1 cellular context compared by ENCODE assay signal in genomic region chr20:32483351-32484220, GRCh38.
TF ChIP-seq lines count a peak whose summit lies in the region.

No MANE protein-coding gene starts in this region.

TF ChIP-seq in GM12878, 131 proteins besides CTCF, POLR2A, EP300 and RAD21 (continued from another document):
- no peak for TF ChIP-seq ZNF687 (IDR thresholded peaks at IDR 0.05)
- TF ChIP-seq BHLHE40 (IDR thresholded peaks at IDR 0.05; ENCODE audit: borderline replicate concordance in 1 of 2, low read depth in 2 of 2, low read length in 1 of 2): peak in 1 of 2 experiments; percentile 44; a peak in 1 of 4 replicates
